ENCODE assay signal across 8 cellular contexts in genomic region chr19:1861599-1862031, GRCh38. TPM values are rescaled to one million over a fixed set of nuclear protein-coding genes. Genes with fewer than 3 reads are reported as not detected.
DNase-seq lines count a peak whose midpoint lies in the region; ATAC-seq and TF ChIP-seq lines count a peak whose summit lies in the region.

No MANE protein-coding gene starts in this region.

- no CpG with 5 or more reads among the region's 23 CpGs for WGBS in trophoblast cell (ENCODE audit: extremely low coverage, insufficient coverage, insufficient read length)

- no peak overlapping the region for H2BK5ac ChIP-seq in trophoblast cell (ENCODE audit: low read depth, low read length, poor library complexity)

- TF ChIP-seq CTCF in PC-3 (conservative IDR thresholded peaks at IDR 0.05; ENCODE audit: low read depth, low read length) (no peak), epithelial cell of proximal tubule (conservative IDR thresholded peaks at IDR 0.05; ENCODE audit: low read depth, low read length) (no peak), GM10266 (IDR thresholded peaks at IDR 0.05; ENCODE audit: control insufficient read depth, insufficient read depth, low read depth, missing control alignments) (no peak)

- POLR2A ChIA-PET in PC-3 (lab: Charles Lee; ENCODE audit: unreplicated experiment) = no interaction called here

- H3K4me3 ChIP-seq in PC-3 (ENCODE audit: low read length) = peak overlapping the region; percentile 94
- peak overlapping the region; percentile 92 for H3K4me3 ChIP-seq in epithelial cell of proximal tubule (ENCODE audit: low read depth, low read length)
- peak overlapping the region; percentile 84 for H3K4me3 ChIP-seq in trophoblast cell (ENCODE audit: low read depth, low read length)

- peak overlapping the region; percentile 95 for H3K4me2 ChIP-seq in PC-3 (ENCODE audit: low read length)
- H3K4me2 ChIP-seq in trophoblast cell (ENCODE audit: low read length) = peak overlapping the region; percentile 94

- no peak overlapping the region for H4K91ac ChIP-seq in trophoblast cell (ENCODE audit: low read depth, low read length)

- H3K27me3 ChIP-seq in PC-3 (ENCODE audit: low read length) (no peaks in the 10 kb centered on the region), trophoblast cell (ENCODE audit: insufficient read depth, low read length) (peaks cover 10% of the 10 kb centered on the region)

- no peak overlapping the region for H2AK5ac ChIP-seq in trophoblast cell (ENCODE audit: low read length)

- no peak overlapping the region for H3K27ac ChIP-seq in PC-3 (ENCODE audit: low read length)
- H3K27ac ChIP-seq in trophoblast cell (ENCODE audit: low read depth, low read length) = no peak overlapping the region

- H3K79me1 ChIP-seq in trophoblast cell (ENCODE audit: low read length) = peaks cover 12% of the 10 kb centered on the region

- no peak overlapping the region for H2BK12ac ChIP-seq in trophoblast cell (ENCODE audit: low read length)

- no peak overlapping the region for H2BK120ac ChIP-seq in trophoblast cell (ENCODE audit: insufficient read depth, low read length, poor library complexity)

- H3K4ac ChIP-seq in trophoblast cell (ENCODE audit: low read depth, low read length) = peak overlapping the region; percentile 35

- no peak overlapping the region for H3K18ac ChIP-seq in trophoblast cell (ENCODE audit: low read length)

- H4K8ac ChIP-seq in trophoblast cell (ENCODE audit: low read depth, low read length) = no peak overlapping the region

- peak overlapping the region; percentile 81 for H3K9ac ChIP-seq in PC-3 (ENCODE audit: low read length)
- H3K9ac ChIP-seq in trophoblast cell (ENCODE audit: low read length) = peak overlapping the region; percentile 6

- H3K4me1 ChIP-seq in PC-3 (ENCODE audit: insufficient read depth, low read length) = peaks cover 17% of the 10 kb centered on the region; the same call in 1 of the 2 replicates
- peaks cover 25 to 31% of the 10 kb centered on the region in 2 experiments for H3K4me1 ChIP-seq in trophoblast cell (ENCODE audit: control insufficient read depth in 1 of 2, insufficient read depth in 2 of 2, low read length in 2 of 2)

- DNase-seq in EL (peak; percentile 29), PC-3 (no peak), epithelial cell of proximal tubule (ENCODE audit: low read depth) (no peak), trophoblast cell (peak in 1 of 2 donors; percentile 44), GM10266 (ENCODE audit: extremely low spot score) (no peak), left lobe of liver (ENCODE audit: low spot score) (no peak)

- no peak for ATAC-seq in PC-3
- no peak for ATAC-seq in HG03095 (IDR thresholded peaks at IDR 0.05; ENCODE audit: unreplicated experiment)
- no peak for ATAC-seq in HG03442 (IDR thresholded peaks at IDR 0.05; ENCODE audit: unreplicated experiment)
- ATAC-seq in left lobe of liver = no peak

- H4K12ac ChIP-seq in trophoblast cell (ENCODE audit: low read depth, low read length) = no peak overlapping the region

- no TSS peak for BruUV-seq in PC-3 (replicated peaks; lab: Mats Ljungman, UMichigan)

- H3K36me3 ChIP-seq in PC-3 (ENCODE audit: low read depth, low read length) (no peaks in the 10 kb centered on the region), trophoblast cell (ENCODE audit: control insufficient read depth in 1 of 2, insufficient read depth in 2 of 2, low read length in 2 of 2) (no peaks in the 10 kb centered on the region)

- no peaks in the 10 kb centered on the region for H3F3A ChIP-seq in PC-3 (ENCODE audit: low read length, unreplicated experiment)

- no peaks in the 10 kb centered on the region for H3K9me2 ChIP-seq in PC-3 (replicated peaks; ENCODE audit: low read length)

- CTCF ChIA-PET in PC-3 (lab: Charles Lee) = no interaction called here

- no peak overlapping the region for H3K23ac ChIP-seq in trophoblast cell (ENCODE audit: low read length)

- H3K79me2 ChIP-seq in PC-3 (ENCODE audit: low read length) = peaks cover 58% of the 10 kb centered on the region
- H3K79me2 ChIP-seq in trophoblast cell (ENCODE audit: control insufficient read depth, insufficient read depth, low read length, poor library complexity) = peaks cover 9% of the 10 kb centered on the region

- intact Hi-C loops in PC-3 (cut with micrococcal nuclease) = no loop called here

- H2AFZ ChIP-seq in PC-3 (ENCODE audit: low read length) (no peak overlapping the region), trophoblast cell (ENCODE audit: insufficient read depth, low read length, poor library complexity) (no peak overlapping the region)

- H3K9me3 ChIP-seq in PC-3 (ENCODE audit: low read length) = no peaks in the 10 kb centered on the region
- H3K9me3 ChIP-seq in trophoblast cell (ENCODE audit: insufficient read depth, low read depth, low read length) = no peaks in the 10 kb centered on the region

- H4K20me1 ChIP-seq in PC-3 (ENCODE audit: low read length) = peaks cover 27% of the 10 kb centered on the region

- no peak overlapping the region for H3K14ac ChIP-seq in trophoblast cell (ENCODE audit: low read length)

RNA-seq across cellular contexts. Expression of gene KLF16, which starts 1.8 kb away (rescaled TPM):
- total RNA-seq in PC-3 (2014; rRNA removed) (15.1 and 20.9 TPM in 2 replicates), epithelial cell of proximal tubule (28.1 and 28.8 TPM in 2 replicates), left lobe of liver (11.9 TPM)
- polyA plus RNA-seq in trophoblast cell (2013) = 18.5 and 21.1 TPM in 2 replicates

RNA-seq across cellular contexts. Expression of gene REXO1, which starts 13.3 kb away (rescaled TPM):
- total RNA-seq in PC-3 (2014; rRNA removed) (21.4 and 24.3 TPM in 2 replicates), epithelial cell of proximal tubule (14.5 and 18.4 TPM in 2 replicates), left lobe of liver (19.3 TPM)
- polyA plus RNA-seq in trophoblast cell (2013) = 24.5 and 26.8 TPM in 2 replicates

RNA-seq across cellular contexts. Expression of gene ABHD17A, which starts 23.7 kb away (rescaled TPM):
- total RNA-seq in PC-3 (2014; rRNA removed) (101 and 102 TPM in 2 replicates), epithelial cell of proximal tubule (83.4 and 112 TPM in 2 replicates), left lobe of liver (29.4 TPM)
- polyA plus RNA-seq in trophoblast cell (2013) = 55.3 and 58.0 TPM in 2 replicates

RNA-seq across cellular contexts. Expression of gene ADAT3, which starts 43.6 kb away (rescaled TPM):
- total RNA-seq in PC-3 (2014; rRNA removed) (8.4 and 10.3 TPM in 2 replicates), epithelial cell of proximal tubule (10.3 and 12.6 TPM in 2 replicates), left lobe of liver (4.5 TPM)
- polyA plus RNA-seq in trophoblast cell (2013) = 10.9 and 12.1 TPM in 2 replicates

RNA-seq across cellular contexts. Expression of gene SCAMP4, which starts 43.6 kb away (rescaled TPM):
- 61.5 and 73.7 TPM in 2 replicates for total RNA-seq in PC-3 (2014; rRNA removed)
- total RNA-seq in epithelial cell of proximal tubule = 108 and 134 TPM in 2 replicates
- 70.2 and 70.3 TPM in 2 replicates for polyA plus RNA-seq in trophoblast cell (2013)
- 23.9 TPM for total RNA-seq in left lobe of liver
